ENCODE assay signal across 9 cellular contexts in genomic region chr7:158802535-158803199, GRCh38. TPM values are rescaled to one million over a fixed set of nuclear protein-coding genes. Genes with fewer than 3 reads are reported as not detected.
DNase-seq lines count a peak whose midpoint lies in the region; ATAC-seq and TF ChIP-seq lines count a peak whose summit lies in the region.
"Had no signal": no experiment of that assay in that cellular context is flagged by ENCODE, and none has a peak within 500 bp of the region (broad histone marks: within the 10 kb centered on the region; RNA-seq: fewer than 3 reads in every experiment).

No MANE protein-coding gene starts in this region.

- no peak for ATAC-seq in GM18873 (IDR thresholded peaks at IDR 0.05; ENCODE audit: low FRiP score, unreplicated experiment)

- peak overlapping the region; percentile 62 for H3K9ac ChIP-seq in adipocyte (ENCODE audit: low read length)

- H3K36me3 Mint-ChIP-seq in activated naive CD4-positive, alpha-beta T cell treated with anti-CD3 and anti-CD28 coated beads for 36 hours (ENCODE audit: low read depth): peaks cover 25% of the 10 kb centered on the region
- H3K36me3 Mint-ChIP-seq in type B pancreatic cell: peaks cover 28% of the 10 kb centered on the region

- CTCF ChIA-PET in activated naive CD4-positive, alpha-beta T cell treated with anti-CD3 and anti-CD28 coated beads for 36 hours (lab: Charles Lee): no interaction called here

- TF ChIP-seq CTCF in right atrium auricular region (IDR thresholded peaks at IDR 0.05) (no peak), type B pancreatic cell (conservative IDR thresholded peaks at IDR 0.05) (no peak)

- H3K27ac ChIP-seq in right atrium auricular region: peak overlapping the region; percentile 21 to 26

- no peak for DNase-seq in activated naive CD4-positive, alpha-beta T cell treated with anti-CD3 and anti-CD28 coated beads for 36 hours
- no peak for DNase-seq in activated naive CD4-positive, alpha-beta T cell treated with anti-CD3 and anti-CD28 coated beads, Interleukin-2, amount 50 U/mL, for 16 hours
- peak; percentile 64 for DNase-seq in adipocyte (ENCODE audit: low read depth)
- DNase-seq in right atrium auricular region (ENCODE audit: low spot score): no peak
- DNase-seq in type B pancreatic cell (ENCODE audit: extremely low spot score, unreplicated experiment): no peak
- no peak for DNase-seq in nucleus accumbens (lab: John Stamatoyannopoulos, UW)
- DNase-seq in ecto neural progenitor cell (ENCODE audit: low spot score): no peak
- DNase-seq: left cardiac atrium had no signal

- peak overlapping the region; percentile 83 for H3K27ac Mint-ChIP-seq in activated naive CD4-positive, alpha-beta T cell treated with anti-CD3 and anti-CD28 coated beads for 36 hours
- H3K27ac Mint-ChIP-seq in type B pancreatic cell: peak overlapping the region; percentile 100

- no peaks in the 10 kb centered on the region for H3K27me3 ChIP-seq in adipocyte (replicated peaks; ENCODE audit: control insufficient read depth, insufficient read depth, low read length)
- H3K27me3 ChIP-seq in right atrium auricular region: no peaks in the 10 kb centered on the region

- H3K4me1 ChIP-seq in adipocyte (ENCODE audit: control insufficient read depth, insufficient read depth, low read length) (peaks cover 38% of the 10 kb centered on the region), right atrium auricular region (peaks cover 0 to 20% of the 10 kb centered on the region in 2 donors)

- H3K4me3 Mint-ChIP-seq in activated naive CD4-positive, alpha-beta T cell treated with anti-CD3 and anti-CD28 coated beads for 36 hours: peak overlapping the region; percentile 41
- H3K4me3 Mint-ChIP-seq in type B pancreatic cell: peak overlapping the region; percentile 80

- H3K9me3 Mint-ChIP-seq in activated naive CD4-positive, alpha-beta T cell treated with anti-CD3 and anti-CD28 coated beads for 36 hours: peaks cover 5% of the 10 kb centered on the region
- H3K9me3 Mint-ChIP-seq in type B pancreatic cell: no peaks in the 10 kb centered on the region

- H3K9me3 ChIP-seq in adipocyte (ENCODE audit: control insufficient read depth, low read length) (no peaks in the 10 kb centered on the region), right atrium auricular region (no peaks in the 10 kb centered on the region)

- H3K27me3 Mint-ChIP-seq in activated naive CD4-positive, alpha-beta T cell treated with anti-CD3 and anti-CD28 coated beads for 36 hours (ENCODE audit: low read depth): no peaks in the 10 kb centered on the region
- no peaks in the 10 kb centered on the region for H3K27me3 Mint-ChIP-seq in type B pancreatic cell

- H3K36me3 ChIP-seq in adipocyte (ENCODE audit: control insufficient read depth, insufficient read depth, low read length, severe bottlenecking) (peaks cover 5% of the 10 kb centered on the region), right atrium auricular region (peaks cover 4% of the 10 kb centered on the region)

- intact Hi-C loops in activated naive CD4-positive, alpha-beta T cell treated with anti-CD3 and anti-CD28 coated beads for 36 hours (cut with micrococcal nuclease): loop anchor here (1.0 kb wide), 1 partner anchor 8 kb away; no protein-coding TSS in a partner anchor

- H3K4me1 Mint-ChIP-seq in activated naive CD4-positive, alpha-beta T cell treated with anti-CD3 and anti-CD28 coated beads for 36 hours (ENCODE audit: low read depth): peaks cover 54% of the 10 kb centered on the region
- peaks cover 22% of the 10 kb centered on the region for H3K4me1 Mint-ChIP-seq in type B pancreatic cell (ENCODE audit: unreplicated experiment)

- peak overlapping the region; percentile 27 for H3K4me3 ChIP-seq in adipocyte (ENCODE audit: low read length)
- no peak overlapping the region for H3K4me3 ChIP-seq in right atrium auricular region

RNA-seq across cellular contexts. Expression of gene ESYT2, which starts 26.6 kb away (rescaled TPM):
- total RNA-seq in activated naive CD4-positive, alpha-beta T cell treated with anti-CD3 and anti-CD28 coated beads for 36 hours: 10 to 100 TPM; 41.7 to 44.3 TPM
- 10 to 100 TPM; 60.0 to 75.9 TPM for total RNA-seq in right atrium auricular region
- total RNA-seq in type B pancreatic cell (ENCODE audit: low replicate concordance): 42.1 and 89.4 TPM in 2 replicates

RNA-seq across cellular contexts. Expression of gene DYNC2I1, which starts 53.7 kb away (rescaled TPM):
- total RNA-seq in activated naive CD4-positive, alpha-beta T cell treated with anti-CD3 and anti-CD28 coated beads for 36 hours: 1 to 10 TPM; 8.0 to 8.5 TPM
- total RNA-seq in right atrium auricular region (10 to 100 TPM; 13.8 to 18.1 TPM), type B pancreatic cell (ENCODE audit: low replicate concordance) (26.7 and 33.6 TPM in 2 replicates)
